In the genomic region with DNA sequence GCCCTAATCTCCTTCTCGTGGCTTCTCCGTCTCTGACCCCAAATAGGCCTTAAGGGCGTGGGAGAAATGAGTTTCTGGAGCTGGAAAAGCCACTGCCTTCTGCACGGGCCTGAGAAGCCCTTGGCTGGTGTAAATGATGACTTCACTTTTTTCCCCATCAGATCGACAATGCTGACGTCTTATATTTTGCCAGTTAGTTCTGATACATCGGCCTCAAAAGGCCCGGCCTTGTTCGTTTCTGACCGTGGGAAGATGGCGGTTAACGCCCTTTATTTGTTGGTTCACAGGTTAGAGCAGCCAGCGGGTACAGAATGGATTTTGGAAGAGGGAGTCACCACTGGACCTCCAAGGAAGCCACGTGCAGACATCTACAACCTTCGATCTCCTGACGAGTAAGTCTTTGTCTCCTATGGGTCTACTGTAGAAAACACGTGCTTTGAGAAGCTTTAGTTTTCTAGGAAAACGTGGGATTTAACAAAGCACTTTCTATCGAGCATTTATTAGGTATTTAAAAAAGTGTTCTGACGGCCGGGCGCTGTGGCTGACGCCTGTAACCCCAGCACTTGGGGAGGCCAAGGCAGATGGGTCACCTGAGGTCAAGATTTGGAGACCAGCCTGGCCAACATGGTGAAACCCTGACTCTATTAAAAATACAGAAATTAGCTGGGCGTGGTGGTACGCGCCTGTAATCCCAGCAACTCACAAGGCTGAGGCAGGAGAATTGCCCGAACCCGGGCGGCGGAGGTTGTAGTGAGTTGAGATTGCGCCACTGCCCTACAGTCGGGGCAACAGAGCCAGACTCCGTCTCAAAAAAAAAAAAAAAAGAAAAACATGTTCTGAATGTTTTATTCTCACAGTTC, we compare ENCODE assay signal across 8 cellular contexts. TPM values are rescaled to one million over a fixed set of nuclear protein-coding genes. Genes with fewer than 3 reads are reported as not detected.
DNase-seq lines count a peak whose midpoint lies in the region; ATAC-seq and TF ChIP-seq lines count a peak whose summit lies in the region.

No MANE protein-coding gene starts in this region.

- H3K36me3 ChIP-seq in SK-N-MC (ENCODE audit: insufficient read depth, low read length) (peaks cover 74% of the 10 kb centered on the region), upper lobe of left lung (peaks cover 32 to 60% (median 53%) of the 10 kb centered on the region in 4 donors)

- H3K4me1 Mint-ChIP-seq in mesothelial cell of epicardium: peaks cover 67% of the 10 kb centered on the region

- H3K9me3 Mint-ChIP-seq in mesothelial cell of epicardium: peaks cover 33% of the 10 kb centered on the region

- peaks cover 51 to 61% (median 58%) of the 10 kb centered on the region in 4 donors for H3K4me1 ChIP-seq in upper lobe of left lung

- no peaks in the 10 kb centered on the region for H3K27me3 Mint-ChIP-seq in mesothelial cell of epicardium (ENCODE audit: low read depth)

- TF ChIP-seq CTCF in mesothelial cell of epicardium (IDR thresholded peaks at IDR 0.05; ENCODE audit: unreplicated experiment) (no peak), upper lobe of left lung (IDR thresholded peaks at IDR 0.05) (no peak)

- peak; percentile 48 for DNase-seq in activated CD4-positive, CD25-positive, alpha-beta regulatory T cell treated with anti-CD3 and anti-CD28 coated beads, Interleukin-2, amount 50 U/mL, for 72 hours
- DNase-seq in SK-N-MC (ENCODE audit: low read depth, low spot score) (no peak), mesothelial cell of epicardium (ENCODE audit: low spot score in 2 of 2, unreplicated experiment in 2 of 2) (no peak), upper lobe of left lung (peak in 1 of 2 donors; percentile 32), NCI-H1436 (lab: John Stamatoyannopoulos, UW) (no peak)

- WGBS in upper lobe of left lung, 2 donors: 11 to 19% methylated on average over 25 to 33 of the region's 33 CpGs

- TF ChIP-seq POLR2A in upper lobe of left lung (IDR thresholded peaks at IDR 0.05): no peak

- H3K27ac Mint-ChIP-seq in mesothelial cell of epicardium: peak overlapping the region; percentile 98

- H3K27ac ChIP-seq in SK-N-MC (peak overlapping the region; percentile 96), cingulate gyrus (ENCODE audit: low read depth, low read length) (peak overlapping the region; percentile 90), upper lobe of left lung (peak overlapping the region; percentile 96 to 99 (median 98))

- peak overlapping the region; percentile 100 for H3K4me3 ChIP-seq in SK-N-MC
- H3K4me3 ChIP-seq in upper lobe of left lung: peak overlapping the region; percentile 59 to 94 (median 84)

- H3K4me3 Mint-ChIP-seq in mesothelial cell of epicardium: peak overlapping the region; percentile 95

- no peaks in the 10 kb centered on the region for H3K9me3 ChIP-seq in SK-N-MC (ENCODE audit: low read depth, low read length)
- peaks cover 3 to 32% (median 12%) of the 10 kb centered on the region in 4 donors for H3K9me3 ChIP-seq in upper lobe of left lung

- H3K9ac ChIP-seq in SK-N-MC (ENCODE audit: insufficient read length): peak overlapping the region; percentile 100

- peaks cover 59% of the 10 kb centered on the region for H3K36me3 Mint-ChIP-seq in mesothelial cell of epicardium

- no peak for TF ChIP-seq EP300 in upper lobe of left lung (IDR thresholded peaks at IDR 0.05)

- no peaks in the 10 kb centered on the region for H3K27me3 ChIP-seq in upper lobe of left lung

- ATAC-seq in activated CD4-positive, CD25-positive, alpha-beta regulatory T cell treated with anti-CD3 and anti-CD28 coated beads, Interleukin-2, amount 50 U/mL, for 24 hours: no peak
- peak in 1 of 2 donors; percentile 1 for ATAC-seq in upper lobe of left lung (ENCODE audit: low FRiP score in 2 of 2)
- no peak for ATAC-seq in GM19467 (IDR thresholded peaks at IDR 0.05; ENCODE audit: unreplicated experiment)

RNA-seq across cellular contexts. Expression of gene ZNFX1, which starts 1.2 kb away (rescaled TPM):
- total RNA-seq in mesothelial cell of epicardium (15.5 to 16.8 TPM (median 15.9 TPM) in 3 replicates), upper lobe of left lung (10 to 100 TPM; 39.3 to 64.6 (median 42.4) TPM)

RNA-seq across cellular contexts. Expression of gene DDX27, which starts 59.8 kb away (rescaled TPM):
- total RNA-seq in mesothelial cell of epicardium (37.9 to 40.2 TPM (median 38.0 TPM) in 3 replicates), upper lobe of left lung (10 to 100 TPM; 26.7 to 43.0 (median 31.0) TPM)
